Comparison of ENCODE assay signal across 9 cellular contexts in the genomic region with DNA sequence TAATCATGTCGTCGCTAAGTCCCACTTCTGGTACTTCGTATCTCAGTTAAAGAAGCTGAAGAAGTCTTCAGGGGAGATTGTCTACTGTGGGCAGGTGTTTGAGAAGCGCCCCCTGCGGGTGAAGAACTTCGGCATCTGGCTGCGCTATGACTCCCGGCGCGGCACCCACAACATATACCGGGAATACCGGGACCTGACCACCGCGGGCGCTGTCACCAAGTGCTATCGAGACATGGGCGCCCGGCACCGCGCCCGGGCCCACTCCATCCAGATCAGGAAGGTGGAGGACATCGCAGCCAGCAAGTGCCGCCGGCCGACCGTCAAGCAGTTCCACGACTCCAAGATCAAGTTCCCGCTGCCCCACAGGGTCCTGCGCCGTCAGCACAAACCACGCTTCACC. TPM values are rescaled to one million over a fixed set of nuclear protein-coding genes. Genes with fewer than 3 reads are reported as not detected.
A peak's percentile ranks its signal among the peaks of the same experiment; 100 is the strongest.
DNase-seq lines count a peak whose midpoint lies in the region; ATAC-seq and TF ChIP-seq lines count a peak whose summit lies in the region.
"Had no signal": no experiment of that assay in that cellular context is flagged by ENCODE, and none has a peak within 500 bp of the region (broad histone marks: within the 10 kb centered on the region; RNA-seq: fewer than 3 reads in every experiment).

No MANE protein-coding gene starts in this region.

- no peaks in the 10 kb centered on the region for H3K36me3 Mint-ChIP-seq in activated T-helper 1 cell treated with anti-CD3 and anti-CD28 coated beads, Interleukin-12 subunit alpha, Interleukin-12 subunit beta, Interleukin-2, Interleukin-4 antibody, amounts not matched to agents 30 ng/mL and 10 ng/mL and 1 ng/mL, durations not matched to agents 14 hours and 24 hours and 36 hours (ENCODE audit: low read depth)

- H3K9me3 Mint-ChIP-seq in activated T-helper 1 cell treated with anti-CD3 and anti-CD28 coated beads, Interleukin-12 subunit alpha, Interleukin-12 subunit beta, Interleukin-2, Interleukin-4 antibody, amounts not matched to agents 30 ng/mL and 10 ng/mL and 1 ng/mL, durations not matched to agents 14 hours and 24 hours and 36 hours: no peaks in the 10 kb centered on the region

- no peak for ATAC-seq in GM21737 (IDR thresholded peaks at IDR 0.05; ENCODE audit: unreplicated experiment)

- DNase-seq in BE2C (peak; percentile 68), MG63 (peak; percentile 16), left ventricle myocardium inferior (peak; percentile 43), DMS79 treated with DMSO at 0.1 percent for 48 hours (lab: John Stamatoyannopoulos, UW) (no peak)
- peak; percentile 11 for DNase-seq in activated T-helper 1 cell treated with anti-CD3 and anti-CD28 coated beads, Interleukin-12 subunit alpha, Interleukin-12 subunit beta, Interleukin-2, Interleukin-4 antibody, amounts not matched to agents 30 ng/mL and 10 ng/mL and 1 ng/mL, durations not matched to agents 14 hours and 24 hours and 36 hours (ENCODE audit: low spot score)
- DNase-seq in stimulated activated CD4-positive, alpha-beta T cell treated with anti-CD3 and anti-CD28 coated beads, Interleukin-1b, Interleukin-23, amount 100 ng/mL, for 24 hours (ENCODE audit: low read depth in 4 of 4, low spot score in 1 of 4): peak; percentile 28 to 37 (median 34)
- no peak for DNase-seq in NK-92 treated with Interleukin-12 subunit alpha and Interleukin-12 subunit beta, amount 100 ng/mL, for 24 hours (lab: John Stamatoyannopoulos, UW)

- H3K27me3 ChIP-seq in BE2C (peaks cover 3% of the 10 kb centered on the region; the same call in 1 of the 2 replicates), MG63 (peaks cover 2% of the 10 kb centered on the region; the same call in 1 of the 2 replicates), left ventricle myocardium inferior (ENCODE audit: low read depth) (peaks cover 28% of the 10 kb centered on the region)

- no peak overlapping the region for H3K27ac ChIP-seq in left ventricle myocardium inferior (replicated peaks)
- H3K27ac ChIP-seq: epithelial cell of prostate had no signal

- no peak overlapping the region for H3K4me3 ChIP-seq in BE2C (ENCODE audit: low read depth, low read length)
- no peak overlapping the region for H3K4me3 ChIP-seq in MG63
- H3K4me3 ChIP-seq in left ventricle myocardium inferior: peak overlapping the region; percentile 25

- peaks cover 21% of the 10 kb centered on the region for H3K27me3 Mint-ChIP-seq in activated T-helper 1 cell treated with anti-CD3 and anti-CD28 coated beads, Interleukin-12 subunit alpha, Interleukin-12 subunit beta, Interleukin-2, Interleukin-4 antibody, amounts not matched to agents 30 ng/mL and 10 ng/mL and 1 ng/mL, durations not matched to agents 14 hours and 24 hours and 36 hours (ENCODE audit: insufficient read depth)

- intact Hi-C loops in activated T-helper 1 cell treated with anti-CD3 and anti-CD28 coated beads, Interleukin-12 subunit alpha, Interleukin-12 subunit beta, Interleukin-2, Interleukin-4 antibody, amounts not matched to agents 30 ng/mL and 10 ng/mL and 1 ng/mL, durations not matched to agents 14 hours and 24 hours and 36 hours (cut with micrococcal nuclease): loop anchor here (1.0 kb wide), 2 partner anchors 123 to 703 kb away; no protein-coding TSS in a partner anchor
- intact Hi-C loops in left ventricle myocardium inferior (cut with micrococcal nuclease): no loop called here

- no peaks in the 10 kb centered on the region for H3K4me1 Mint-ChIP-seq in activated T-helper 1 cell treated with anti-CD3 and anti-CD28 coated beads, Interleukin-12 subunit alpha, Interleukin-12 subunit beta, Interleukin-2, Interleukin-4 antibody, amounts not matched to agents 30 ng/mL and 10 ng/mL and 1 ng/mL, durations not matched to agents 14 hours and 24 hours and 36 hours (ENCODE audit: low read depth)

- no peak overlapping the region for H3K27ac Mint-ChIP-seq in activated T-helper 1 cell treated with anti-CD3 and anti-CD28 coated beads, Interleukin-12 subunit alpha, Interleukin-12 subunit beta, Interleukin-2, Interleukin-4 antibody, amounts not matched to agents 30 ng/mL and 10 ng/mL and 1 ng/mL, durations not matched to agents 14 hours and 24 hours and 36 hours

- no peaks in the 10 kb centered on the region for H3K4me1 ChIP-seq in BE2C
- no peaks in the 10 kb centered on the region for H3K4me1 ChIP-seq in left ventricle myocardium inferior

- H3K4me3 Mint-ChIP-seq in activated T-helper 1 cell treated with anti-CD3 and anti-CD28 coated beads, Interleukin-12 subunit alpha, Interleukin-12 subunit beta, Interleukin-2, Interleukin-4 antibody, amounts not matched to agents 30 ng/mL and 10 ng/mL and 1 ng/mL, durations not matched to agents 14 hours and 24 hours and 36 hours: peak overlapping the region; percentile 37

- no peaks in the 10 kb centered on the region for H3K36me3 ChIP-seq in BE2C
- no peaks in the 10 kb centered on the region for H3K36me3 ChIP-seq in MG63
- no peaks in the 10 kb centered on the region for H3K36me3 ChIP-seq in left ventricle myocardium inferior

- no peaks in the 10 kb centered on the region for H3K9me3 ChIP-seq in BE2C
- H3K9me3 ChIP-seq in MG63: no peaks in the 10 kb centered on the region
- H3K9me3 ChIP-seq in left ventricle myocardium inferior (replicated peaks): no peaks in the 10 kb centered on the region

- TF ChIP-seq CTCF in BE2C (IDR thresholded peaks at IDR 0.05; ENCODE audit: low read depth, low read length) (peak; percentile 58), left ventricle myocardium inferior (IDR thresholded peaks at IDR 0.05; ENCODE audit: borderline replicate concordance) (peak; percentile 59)

RNA-seq across cellular contexts. Expression of a gene that starts 11.3 kb away (rescaled TPM):
- polyA plus RNA-seq in BE2C (2012; ENCODE audit: insufficient read depth, insufficient read length, low read depth): 7.7 TPM
- 0.43 TPM in 1 of 2 replicates, not detected in the other for total RNA-seq in MG63 (2014; rRNA removed; shearing (Covaris generic); ENCODE audit: low replicate concordance)
- 0.15 TPM in 1 of 2 replicates, not detected in the other for total RNA-seq in activated T-helper 1 cell treated with anti-CD3 and anti-CD28 coated beads, Interleukin-12 subunit alpha, Interleukin-12 subunit beta, Interleukin-2, Interleukin-4 antibody, amounts not matched to agents 30 ng/mL and 10 ng/mL and 1 ng/mL, durations not matched to agents 14 hours and 24 hours and 36 hours
- total RNA-seq in left ventricle myocardium inferior: 6.1 TPM

RNA-seq across cellular contexts. Expression of a gene that starts 15.3 kb away (rescaled TPM):
- polyA plus RNA-seq in BE2C (2012; ENCODE audit: insufficient read depth, insufficient read length, low read depth): 1.4 TPM
- 7.9 and 8.6 TPM in 2 replicates for total RNA-seq in MG63 (2014; rRNA removed; shearing (Covaris generic); ENCODE audit: low replicate concordance)
- 0.10 TPM in 2 replicates for total RNA-seq in activated T-helper 1 cell treated with anti-CD3 and anti-CD28 coated beads, Interleukin-12 subunit alpha, Interleukin-12 subunit beta, Interleukin-2, Interleukin-4 antibody, amounts not matched to agents 30 ng/mL and 10 ng/mL and 1 ng/mL, durations not matched to agents 14 hours and 24 hours and 36 hours
- not detected for total RNA-seq in left ventricle myocardium inferior

RNA-seq across cellular contexts. Expression of a gene that starts 25.5 kb away (rescaled TPM):
- 125 TPM for polyA plus RNA-seq in BE2C (2012; ENCODE audit: insufficient read depth, insufficient read length, low read depth)
- 12.8 and 24.8 TPM in 2 replicates for total RNA-seq in MG63 (2014; rRNA removed; shearing (Covaris generic); ENCODE audit: low replicate concordance)
- total RNA-seq in activated T-helper 1 cell treated with anti-CD3 and anti-CD28 coated beads, Interleukin-12 subunit alpha, Interleukin-12 subunit beta, Interleukin-2, Interleukin-4 antibody, amounts not matched to agents 30 ng/mL and 10 ng/mL and 1 ng/mL, durations not matched to agents 14 hours and 24 hours and 36 hours: 5.9 and 6.0 TPM in 2 replicates
- 229 TPM for total RNA-seq in left ventricle myocardium inferior

Comparison
In these comparisons a context has a peak if more than half of its experiments do, and no peak if none do; other contexts are left out.
1. DNase-seq: peak in BE2C (single experiment), MG63 (single experiment), activated T-helper 1 cell treated with anti-CD3 and anti-CD28 coated beads, Interleukin-12 subunit alpha, Interleukin-12 subunit beta, Interleukin-2, Interleukin-4 antibody, amounts not matched to agents 30 ng/mL and 10 ng/mL and 1 ng/mL, durations not matched to agents 14 hours and 24 hours and 36 hours (single experiment), left ventricle myocardium inferior (single experiment) and stimulated activated CD4-positive, alpha-beta T cell treated with anti-CD3 and anti-CD28 coated beads, Interleukin-1b, Interleukin-23, amount 100 ng/mL, for 24 hours (4 of 4); none in DMS79 treated with DMSO at 0.1 percent for 48 hours (single experiment) and NK-92 treated with Interleukin-12 subunit alpha and Interleukin-12 subunit beta, amount 100 ng/mL, for 24 hours (single experiment).